In the genomic region with DNA sequence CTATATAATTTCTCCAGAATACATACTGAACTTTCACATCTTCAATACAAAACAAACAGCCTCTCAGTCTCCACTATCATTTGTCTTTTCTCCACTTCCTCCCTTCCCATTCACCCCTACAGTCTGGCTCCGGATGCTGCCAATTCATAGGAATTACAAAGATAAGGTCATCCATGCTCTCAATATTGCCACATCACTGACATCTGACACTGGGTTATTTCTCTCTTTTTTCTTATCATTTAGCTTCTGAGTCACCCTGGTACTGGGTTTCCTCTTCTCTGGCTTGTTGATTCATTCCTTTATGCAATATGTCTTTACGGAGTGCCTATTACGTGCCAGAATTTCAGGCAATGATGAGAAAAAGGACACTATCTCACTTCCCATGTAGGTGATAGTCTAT, we compare ENCODE assay signal across 9 cellular contexts. TPM values are rescaled to one million over a fixed set of nuclear protein-coding genes. Genes with fewer than 3 reads are reported as not detected.
DNase-seq lines count a peak whose midpoint lies in the region; ATAC-seq and TF ChIP-seq lines count a peak whose summit lies in the region.
"Had no signal": no experiment of that assay in that cellular context is flagged by ENCODE, and none has a peak within 500 bp of the region (broad histone marks: within the 10 kb centered on the region; RNA-seq: fewer than 3 reads in every experiment).

No MANE protein-coding gene starts in this region.

- POLR2A ChIA-PET in MCF 10A (lab: Yijun Ruan, JAX), result interaction anchor here (0.6 to 5.8 kb wide), 6 partner anchors 8 to 1477 kb away, joined by 3 to 227 read pairs (median 6); a partner anchor contains a TSS

- H3K4me1 ChIP-seq in breast epithelium, result peaks cover 5 to 14% of the 10 kb centered on the region in 2 donors

- CTCF ChIA-PET in MCF 10A (lab: Yijun Ruan, JAX), result interaction anchor here (0.6 to 5.5 kb wide), 10 partner anchors 9 to 1439 kb away, joined by 3 to 87 read pairs (median 4); a partner anchor contains a TSS

- no peaks in the 10 kb centered on the region for H3K9me3 ChIP-seq in breast epithelium

- intact Hi-C loops in MCF 10A (cut with micrococcal nuclease) (no loop called here), breast epithelium (cut with DNase I; ENCODE audit: low total_unique reads) (no loop called here)

- TF ChIP-seq CTCF in MCF 10A (IDR thresholded peaks at IDR 0.05; ENCODE audit: unreplicated experiment), result no peak
- no peak for TF ChIP-seq CTCF in breast epithelium (IDR thresholded peaks at IDR 0.05)
- TF ChIP-seq CTCF in type B pancreatic cell (conservative IDR thresholded peaks at IDR 0.05), result no peak

- peaks cover 33% of the 10 kb centered on the region for H3K4me1 Mint-ChIP-seq in MCF 10A (ENCODE audit: insufficient read depth, unreplicated experiment)
- peaks cover 20% of the 10 kb centered on the region for H3K4me1 Mint-ChIP-seq in type B pancreatic cell (ENCODE audit: unreplicated experiment)

- no peak overlapping the region for H3K4me3 Mint-ChIP-seq in MCF 10A (ENCODE audit: unreplicated experiment)
- peak overlapping the region; percentile 23 for H3K4me3 Mint-ChIP-seq in type B pancreatic cell

- H3K9me3 Mint-ChIP-seq in MCF 10A (ENCODE audit: unreplicated experiment), result no peaks in the 10 kb centered on the region
- H3K9me3 Mint-ChIP-seq in type B pancreatic cell, result no peaks in the 10 kb centered on the region

- no TSS peak for BruUV-seq in MCF 10A (replicated peaks; lab: Mats Ljungman, UMichigan)

- no peak overlapping the region for H3K4me3 ChIP-seq in breast epithelium

- DNase-seq in MCF 10A (ENCODE audit: unreplicated experiment) (peak; percentile 76), breast epithelium (ENCODE audit: low spot score in 2 of 2) (no peak), SIG-M5 treated with dmso at 0.1 percent for 504 hours (lab: John Stamatoyannopoulos, UW; ENCODE audit: unreplicated experiment) (peak; percentile 99), fibroblast of gingiva (ENCODE audit: low read depth) (peak; percentile 49), type B pancreatic cell (ENCODE audit: extremely low spot score, unreplicated experiment) (no peak), SW480 (ENCODE audit: low spot score) (no peak), COR-L47 (lab: John Stamatoyannopoulos, UW) (no peak)
- DNase-seq: NCI-H2107 had no signal

- no peak for ATAC-seq in HG03571 (IDR thresholded peaks at IDR 0.05; ENCODE audit: unreplicated experiment)

- H3K27me3 ChIP-seq in breast epithelium, result no peaks in the 10 kb centered on the region

- H3K27me3 Mint-ChIP-seq in MCF 10A (ENCODE audit: insufficient read depth, unreplicated experiment) (no peaks in the 10 kb centered on the region), type B pancreatic cell (peaks cover 12% of the 10 kb centered on the region)

- no peak for TF ChIP-seq POLR2A in breast epithelium (IDR thresholded peaks at IDR 0.05)

- no peak overlapping the region for H3K27ac ChIP-seq in breast epithelium

- H3K27ac Mint-ChIP-seq in MCF 10A (ENCODE audit: low read depth, unreplicated experiment) (no peak overlapping the region), type B pancreatic cell (no peak overlapping the region)

- H3K36me3 ChIP-seq in breast epithelium, result no peaks in the 10 kb centered on the region

- H3K36me3 Mint-ChIP-seq in MCF 10A (ENCODE audit: insufficient read depth, unreplicated experiment), result peaks cover 17% of the 10 kb centered on the region
- H3K36me3 Mint-ChIP-seq in type B pancreatic cell, result peaks cover 7% of the 10 kb centered on the region

RNA-seq across cellular contexts. Expression of a gene that starts 3.1 kb away (rescaled TPM):
- 31.5 and 34.0 TPM in 2 replicates for total RNA-seq in MCF 10A (2022)
- total RNA-seq in breast epithelium, result 10 to 100 TPM; 11.5 to 18.9 (median 13.4) TPM
- total RNA-seq in type B pancreatic cell (ENCODE audit: low replicate concordance), result 33.4 and 33.7 TPM in 2 replicates

RNA-seq across cellular contexts. Expression of a gene that starts 9.2 kb away (rescaled TPM):
- total RNA-seq in MCF 10A (2022) (35.8 and 36.2 TPM in 2 replicates), breast epithelium (10 to 100 TPM; 23.2 to 31.6 (median 27.2) TPM), type B pancreatic cell (ENCODE audit: low replicate concordance) (33.0 and 35.0 TPM in 2 replicates)

RNA-seq across cellular contexts. Expression of a gene that starts 30.0 kb away (rescaled TPM):
- 88.8 and 103 TPM in 2 replicates for total RNA-seq in MCF 10A (2022)
- 10 to 100 TPM; 11.5 to 84.3 (median 77.7) TPM for total RNA-seq in breast epithelium
- total RNA-seq in type B pancreatic cell (ENCODE audit: low replicate concordance), result 55.0 and 73.0 TPM in 2 replicates

Comparison
In these comparisons a context has a peak if more than half of its experiments do, and no peak if none do; other contexts are left out.
1. DNase-seq: peak in MCF 10A (single experiment), SIG-M5 treated with dmso at 0.1 percent for 504 hours (single experiment) and fibroblast of gingiva (single experiment); none in breast epithelium (0 of 2), type B pancreatic cell (single experiment), SW480 (single experiment) and COR-L47 (single experiment).